22 cellular contexts compared by ENCODE assay signal in genomic region chr13:36979361-36980040, GRCh38. TPM values are rescaled to one million over a fixed set of nuclear protein-coding genes. Genes with fewer than 3 reads are reported as not detected.
DNase-seq lines count a peak whose midpoint lies in the region; ATAC-seq and TF ChIP-seq lines count a peak whose summit lies in the region.
"Had no signal": no experiment of that assay in that cellular context is flagged by ENCODE, and none has a peak within 500 bp of the region (broad histone marks: within the 10 kb centered on the region; RNA-seq: fewer than 3 reads in every experiment).

No MANE protein-coding gene starts in this region.

- DNase-seq in AG08396 (ENCODE audit: low spot score) (peak; percentile 37), SJSA1 (ENCODE audit: low read depth in 1 of 2, low spot score in 2 of 2) (peak; percentile 46 to 58), foreskin fibroblast (peak; percentile 36 to 41), superior temporal gyrus (ENCODE audit: extremely low spot score) (no peak), Right ventricle myocardium inferior (ENCODE audit: missing footprints) (no peak)
- DNase-seq: activated CD4-positive, alpha-beta T cell treated with anti-CD3 and anti-CD28 coated beads, Interleukin-2, amount 50 U/mL, for 4 hours; activated naive CD4-positive, alpha-beta T cell treated with anti-CD3 and anti-CD28 coated beads, Interleukin-2, amount 10 ng/mL, durations not matched to agents 7 days and 5 days; activated T-cell treated with anti-CD3 and anti-CD28 coated beads, Interleukin-2, amount 50 U/mL, for 24 hours; colonic mucosa; glutamatergic neuron; Karpas-422; NCI-H146; NCI-H82; ovary; right lobe of liver; stimulated activated naive CD8-positive, alpha-beta T cell treated with anti-CD3 and anti-CD28 coated beads, Interleukin-15, Interleukin-2, amounts not matched to agents 100 U/mL and 50 U/mL, for 24 hours; upper lobe of left lung had no signal

- ATAC-seq in GM18868 (IDR thresholded peaks at IDR 0.05; ENCODE audit: unreplicated experiment) (peak; percentile 26), HG03378 (IDR thresholded peaks at IDR 0.05; ENCODE audit: unreplicated experiment) (no peak), HG03442 (IDR thresholded peaks at IDR 0.05; ENCODE audit: unreplicated experiment) (no peak), Right ventricle myocardium inferior (no peak)
- ATAC-seq: right lobe of liver; stimulated activated naive CD8-positive, alpha-beta T cell treated with anti-CD3 and anti-CD28 coated beads, Interleukin-15, Interleukin-2, amounts not matched to agents 100 U/mL and 50 U/mL, for 24 hours had no signal

- peak overlapping the region; percentile 63 for H3K27ac ChIP-seq in SJSA1
- H3K27ac ChIP-seq: colonic mucosa, ovary, right lobe of liver, upper lobe of left lung, VCaP had no signal

- peaks cover 43% of the 10 kb centered on the region for H3K36me3 ChIP-seq in SJSA1
- H3K36me3 ChIP-seq: ovary had no signal

- peaks cover 16% of the 10 kb centered on the region for H3K4me1 ChIP-seq in SJSA1 (replicated peaks)
- H3K4me1 ChIP-seq: colonic mucosa, right lobe of liver, upper lobe of left lung had no signal

- intact Hi-C loops in Right ventricle myocardium inferior (cut with DNase I): loop anchor here (2.0 kb wide), 1 partner anchor 121 kb away; no protein-coding TSS in a partner anchor

- H3K4me3 ChIP-seq in SJSA1: no peak overlapping the region
- H3K4me3 ChIP-seq in foreskin fibroblast (ENCODE audit: low read depth in 1 of 2, low read length in 2 of 2): no peak overlapping the region
- H3K4me3 ChIP-seq: colonic mucosa, ovary, right lobe of liver, upper lobe of left lung had no signal

- H3K9me3 ChIP-seq in SJSA1 (replicated peaks): no peaks in the 10 kb centered on the region
- H3K9me3 ChIP-seq: colonic mucosa, ovary, right lobe of liver had no signal

- TF ChIP-seq CTCF in foreskin fibroblast (IDR thresholded peaks at IDR 0.05; ENCODE audit: low read depth, low read length): no peak

- H3K27me3 ChIP-seq in SJSA1 (replicated peaks): no peaks in the 10 kb centered on the region
- H3K27me3 ChIP-seq: colonic mucosa, ovary, right lobe of liver, upper lobe of left lung had no signal

RNA-seq across cellular contexts. Expression of gene ALG5, which starts 19.6 kb away (rescaled TPM):
- total RNA-seq in SJSA1 (2014; rRNA removed; shearing (Covaris generic)): 30.4 and 39.4 TPM in 2 replicates
- total RNA-seq in Right ventricle myocardium inferior: 10.3 TPM

RNA-seq across cellular contexts. Expression of gene EXOSC8, which starts 21.1 kb away (rescaled TPM):
- 41.2 and 48.8 TPM in 2 replicates for total RNA-seq in SJSA1 (2014; rRNA removed; shearing (Covaris generic))
- total RNA-seq in Right ventricle myocardium inferior: 22.9 TPM

RNA-seq across cellular contexts. Expression of gene SMAD9, which starts 59.5 kb away (rescaled TPM):
- 16.8 and 25.9 TPM in 2 replicates for total RNA-seq in SJSA1 (2014; rRNA removed; shearing (Covaris generic))
- 1.9 TPM for total RNA-seq in Right ventricle myocardium inferior
- total RNA-seq: HT-29 had no signal

Comparison
In these comparisons a context has a peak if more than half of its experiments do, and no peak if none do; other contexts are left out.
1. DNase-seq: peak in AG08396 (single experiment), SJSA1 (2 of 2) and foreskin fibroblast (2 of 2); none in superior temporal gyrus (single experiment) and Right ventricle myocardium inferior (single experiment).